Comparison of ENCODE assay signal across 9 cellular contexts in the genomic region with DNA sequence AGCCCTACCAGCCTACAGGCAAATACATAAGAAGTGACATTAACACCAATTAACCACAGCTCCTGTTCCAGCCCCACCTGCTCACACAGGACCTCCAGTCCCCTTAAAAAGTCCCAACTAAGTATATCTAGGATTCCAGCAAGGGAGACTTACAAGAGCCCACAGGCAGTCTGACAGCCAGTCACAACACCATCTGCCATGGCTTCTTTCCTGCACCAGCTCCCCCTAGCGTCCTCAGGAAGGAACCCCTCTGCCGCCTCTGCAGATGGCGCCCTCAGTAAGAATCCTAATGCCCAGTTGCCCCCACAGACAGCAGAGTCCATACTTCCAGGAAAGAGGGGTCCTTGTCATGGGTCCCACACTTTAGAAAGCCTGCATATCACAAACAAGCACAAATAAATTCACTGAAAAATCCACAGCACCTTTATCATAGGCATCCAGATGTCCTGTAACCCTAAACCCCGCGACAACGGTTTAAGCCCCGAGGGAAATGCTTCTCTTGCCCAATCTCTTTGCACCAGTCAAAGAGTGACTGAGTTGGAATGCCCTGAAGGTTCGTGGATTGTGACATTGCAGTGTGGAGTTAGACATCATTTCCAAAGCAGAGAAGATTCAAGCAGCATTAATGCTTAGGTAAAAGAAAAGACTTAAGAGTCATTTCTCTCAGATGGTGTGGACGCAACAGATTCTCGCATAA.
DNase-seq lines count a peak whose midpoint lies in the region; ATAC-seq and TF ChIP-seq lines count a peak whose summit lies in the region.
"Had no signal": no experiment of that assay in that cellular context is flagged by ENCODE, and none has a peak within 500 bp of the region (broad histone marks: within the 10 kb centered on the region; RNA-seq: fewer than 3 reads in every experiment).

No MANE protein-coding gene starts in this region.

- H3K4me1 Mint-ChIP-seq in activated CD4-positive, alpha-beta T cell treated with anti-CD3 and anti-CD28 coated beads for 36 hours = peaks cover 76% of the 10 kb centered on the region
- H3K4me1 Mint-ChIP-seq in brain = peaks cover 51% of the 10 kb centered on the region

- intact Hi-C loops in activated CD4-positive, alpha-beta T cell treated with anti-CD3 and anti-CD28 coated beads for 36 hours (cut with DNase I, micrococcal nuclease) = loop anchor here (1.0 to 10.0 kb wide), 7 partner anchors 10 to 312 kb away; no protein-coding TSS in a partner anchor
- intact Hi-C loops in psoas muscle (cut with DNase I) = loop anchor here in 1 of 2 donors (10.0 kb wide), 1 partner anchor 62 kb away; no protein-coding TSS in a partner anchor

- no peaks in the 10 kb centered on the region for H3K9me3 Mint-ChIP-seq in activated CD4-positive, alpha-beta T cell treated with anti-CD3 and anti-CD28 coated beads for 36 hours (ENCODE audit: low read depth)
- no peaks in the 10 kb centered on the region for H3K9me3 Mint-ChIP-seq in brain

- CTCF ChIA-PET in activated CD4-positive, alpha-beta T cell treated with anti-CD3 and anti-CD28 coated beads for 36 hours (lab: Charles Lee) = interaction anchor here (0.9 to 1.3 kb wide), 6 partner anchors 10 to 131 kb away, joined by 3 to 7 read pairs (median 4); no protein-coding TSS in a partner anchor

- H3K9me3 ChIP-seq in psoas muscle = no peaks in the 10 kb centered on the region
- H3K9me3 ChIP-seq: heart left ventricle had no signal

- TF ChIP-seq CTCF in brain (conservative IDR thresholded peaks at IDR 0.05) = peak; percentile 21 to 43
- peak; percentile 34 for TF ChIP-seq CTCF in psoas muscle (IDR thresholded peaks at IDR 0.05)

- H3K4me3 Mint-ChIP-seq in activated CD4-positive, alpha-beta T cell treated with anti-CD3 and anti-CD28 coated beads for 36 hours = peak overlapping the region; percentile 16
- peak overlapping the region in 2 of 5 experiments; percentile 7 to 30 for H3K4me3 Mint-ChIP-seq in brain

- H3K27me3 ChIP-seq in psoas muscle (ENCODE audit: insufficient read depth in 3 of 3, low read length in 2 of 3) = no peaks in the 10 kb centered on the region
- H3K27me3 ChIP-seq: heart left ventricle had no signal

- DNase-seq in activated CD4-positive, alpha-beta T cell treated with anti-CD3 and anti-CD28 coated beads for 36 hours = peak; percentile 61
- no peak for DNase-seq in activated CD4-positive, alpha-beta T cell treated with anti-CD3 and anti-CD28 coated beads, Interleukin-2, amount 50 U/mL, for 4 hours
- peak; percentile 92 for DNase-seq in NCI-H2171 (lab: John Stamatoyannopoulos, UW)
- peak; percentile 34 to 51 for DNase-seq in psoas muscle
- no peak for DNase-seq in NCI-H2081 treated with DMSO at 0.1 percent for 48 hours (lab: John Stamatoyannopoulos, UW)
- DNase-seq: heart left ventricle had no signal

- no peak overlapping the region for H3K4me3 ChIP-seq in psoas muscle

- peaks cover 28% of the 10 kb centered on the region for H3K36me3 Mint-ChIP-seq in activated CD4-positive, alpha-beta T cell treated with anti-CD3 and anti-CD28 coated beads for 36 hours (ENCODE audit: low read depth)
- no peaks in the 10 kb centered on the region for H3K36me3 Mint-ChIP-seq in brain

- no peaks in the 10 kb centered on the region for H3K36me3 ChIP-seq in psoas muscle (ENCODE audit: insufficient read depth in 1 of 2, low read depth in 1 of 2)
- H3K36me3 ChIP-seq: heart left ventricle had no signal

- peak overlapping the region; percentile 69 for H3K27ac ChIP-seq in psoas muscle

- ATAC-seq in activated CD4-positive, alpha-beta T cell treated with anti-CD3 and anti-CD28 coated beads for 36 hours = no peak
- ATAC-seq in psoas muscle (peak; percentile 53 to 80 (median 64)), HG03139 (IDR thresholded peaks at IDR 0.05; ENCODE audit: unreplicated experiment) (no peak), GM18861 (IDR thresholded peaks at IDR 0.05; ENCODE audit: unreplicated experiment) (no peak)
- ATAC-seq: heart left ventricle had no signal

- H3K4me1 ChIP-seq in psoas muscle = peaks cover 65% of the 10 kb centered on the region

- H3K27me3 Mint-ChIP-seq in activated CD4-positive, alpha-beta T cell treated with anti-CD3 and anti-CD28 coated beads for 36 hours = no peaks in the 10 kb centered on the region
- H3K27me3 Mint-ChIP-seq in brain = peaks cover 3% of the 10 kb centered on the region

- WGBS in psoas muscle, 3 donors = 52 to 59% (median 54%) methylated on average over 10 of the region's 10 CpGs

- peak overlapping the region; percentile 92 for H3K27ac Mint-ChIP-seq in activated CD4-positive, alpha-beta T cell treated with anti-CD3 and anti-CD28 coated beads for 36 hours
- peak overlapping the region in 4 of 5 experiments; percentile 12 to 96 (median 56) for H3K27ac Mint-ChIP-seq in brain

- POLR2A ChIA-PET in activated CD4-positive, alpha-beta T cell treated with anti-CD3 and anti-CD28 coated beads for 36 hours (lab: Charles Lee) = no interaction called here

Comparison
In these comparisons a context has a peak if more than half of its experiments do, and no peak if none do; other contexts are left out.
1. DNase-seq: peak in activated CD4-positive, alpha-beta T cell treated with anti-CD3 and anti-CD28 coated beads for 36 hours (single experiment), NCI-H2171 (single experiment) and psoas muscle (2 of 2); none in activated CD4-positive, alpha-beta T cell treated with anti-CD3 and anti-CD28 coated beads, Interleukin-2, amount 50 U/mL, for 4 hours (0 of 2) and NCI-H2081 treated with DMSO at 0.1 percent for 48 hours (single experiment).
2. ATAC-seq: peak in psoas muscle (4 of 4); none in activated CD4-positive, alpha-beta T cell treated with anti-CD3 and anti-CD28 coated beads for 36 hours (single experiment), HG03139 (single experiment) and GM18861 (single experiment).